In genomic region chr5:148620696-148621095, GRCh38 we compare ENCODE assay signal across 10 cellular contexts. TPM values are rescaled to one million over a fixed set of nuclear protein-coding genes. Genes with fewer than 3 reads are reported as not detected.
DNase-seq lines count a peak whose midpoint lies in the region; ATAC-seq and TF ChIP-seq lines count a peak whose summit lies in the region.
"Had no signal": no experiment of that assay in that cellular context is flagged by ENCODE, and none has a peak within 500 bp of the region (broad histone marks: within the 10 kb centered on the region; RNA-seq: fewer than 3 reads in every experiment).

No MANE protein-coding gene starts in this region.

- H3K4me3 ChIP-seq in stomach, result no peak overlapping the region

- H3K27ac ChIP-seq in stomach, result no peak overlapping the region

- 26 to 37% (median 32%) methylated on average over 2 of the region's 2 CpGs for WGBS in stomach, 5 donors

- H3K36me3 Mint-ChIP-seq in activated naive CD8-positive, alpha-beta T cell treated with anti-CD3 and anti-CD28 coated beads, Interleukin-2, amount 50 U/mL, for 24 hours (ENCODE audit: low read depth), result no peaks in the 10 kb centered on the region

- DNase-seq in GF-D8 (lab: John Stamatoyannopoulos, UW) (peak; percentile 53), head of caudate nucleus (no peak), stomach (no peak), dedifferentiated amniotic fluid mesenchymal stem cell (ENCODE audit: extremely low spot score) (no peak)
- no peak for DNase-seq in activated naive CD8-positive, alpha-beta T cell treated with anti-CD3 and anti-CD28 coated beads, Interleukin-2, amount 50 U/mL, for 24 hours
- DNase-seq: NCI-H1105 treated with DMSO at 0.1 percent for 48 hours, substantia nigra had no signal

- no peaks in the 10 kb centered on the region for H3K36me3 ChIP-seq in stomach

- intact Hi-C loops in head of caudate nucleus (cut with DNase I), result no loop called here
- intact Hi-C loops in stomach (cut with DNase I; ENCODE audit: low total_unique reads), result no loop called here

- no peaks in the 10 kb centered on the region for H3K9me3 ChIP-seq in stomach

- no peak overlapping the region for H3K27ac Mint-ChIP-seq in activated naive CD8-positive, alpha-beta T cell treated with anti-CD3 and anti-CD28 coated beads, Interleukin-2, amount 50 U/mL, for 24 hours

- H3K4me1 ChIP-seq in stomach, result no peaks in the 10 kb centered on the region

- no peaks in the 10 kb centered on the region for H3K27me3 ChIP-seq in stomach

- peaks cover 4% of the 10 kb centered on the region for H3K9me3 Mint-ChIP-seq in activated naive CD8-positive, alpha-beta T cell treated with anti-CD3 and anti-CD28 coated beads, Interleukin-2, amount 50 U/mL, for 24 hours

- H3K27me3 Mint-ChIP-seq in activated naive CD8-positive, alpha-beta T cell treated with anti-CD3 and anti-CD28 coated beads, Interleukin-2, amount 50 U/mL, for 24 hours, result peaks cover 19% of the 10 kb centered on the region

- H3K4me1 Mint-ChIP-seq in activated naive CD8-positive, alpha-beta T cell treated with anti-CD3 and anti-CD28 coated beads, Interleukin-2, amount 50 U/mL, for 24 hours, result peaks cover 28% of the 10 kb centered on the region

- no peak for TF ChIP-seq EP300 in stomach (IDR thresholded peaks at IDR 0.05)

- ATAC-seq in GM18909 (IDR thresholded peaks at IDR 0.05; ENCODE audit: poor library complexity, unreplicated experiment) (peak; percentile 88), HG03432 (IDR thresholded peaks at IDR 0.05; ENCODE audit: unreplicated experiment) (peak; percentile 90), HG03280 (IDR thresholded peaks at IDR 0.05; ENCODE audit: unreplicated experiment) (no peak)
- ATAC-seq in activated naive CD8-positive, alpha-beta T cell treated with anti-CD3 and anti-CD28 coated beads, Interleukin-2, amount 50 U/mL, for 24 hours, result peak; percentile 96

- no peak for TF ChIP-seq CTCF in stomach (IDR thresholded peaks at IDR 0.05)

- H3K4me3 Mint-ChIP-seq in activated naive CD8-positive, alpha-beta T cell treated with anti-CD3 and anti-CD28 coated beads, Interleukin-2, amount 50 U/mL, for 24 hours, result no peak overlapping the region

- no peak for TF ChIP-seq POLR2A in stomach (IDR thresholded peaks at IDR 0.05)

RNA-seq across cellular contexts. Expression of gene HTR4, which starts 33.6 kb away (rescaled TPM):
- 10 to 100 TPM in 1 of 5 donors, 1 to 10 TPM in 1, under 1 TPM in 1, not detected in 2; 0.92 to 17.4 (median 7.6) TPM for total RNA-seq in stomach
- polyA plus RNA-seq in stomach, result not detected
